Comparison of ENCODE assay signal across 8 cellular contexts in genomic region chr11:34650528-34650927, GRCh38. TPM values are rescaled to one million over a fixed set of nuclear protein-coding genes. Genes with fewer than 3 reads are reported as not detected.
DNase-seq lines count a peak whose midpoint lies in the region; ATAC-seq and TF ChIP-seq lines count a peak whose summit lies in the region.

No MANE protein-coding gene starts in this region.

- peaks cover 68% of the 10 kb centered on the region for H3K27me3 Mint-ChIP-seq in activated naive CD8-positive, alpha-beta T cell treated with anti-CD3 and anti-CD28 coated beads, Interleukin-2, amount 50 U/mL, for 24 hours
- H3K27me3 Mint-ChIP-seq in glutamatergic neuron (ENCODE audit: unreplicated experiment), result no peaks in the 10 kb centered on the region

- peaks cover 59% of the 10 kb centered on the region for H3K4me1 Mint-ChIP-seq in activated naive CD8-positive, alpha-beta T cell treated with anti-CD3 and anti-CD28 coated beads, Interleukin-2, amount 50 U/mL, for 24 hours
- H3K4me1 Mint-ChIP-seq in glutamatergic neuron (ENCODE audit: low read depth, unreplicated experiment), result no peaks in the 10 kb centered on the region

- peak overlapping the region; percentile 34 for H3K4me3 Mint-ChIP-seq in activated naive CD8-positive, alpha-beta T cell treated with anti-CD3 and anti-CD28 coated beads, Interleukin-2, amount 50 U/mL, for 24 hours
- no peak overlapping the region for H3K4me3 Mint-ChIP-seq in glutamatergic neuron (ENCODE audit: unreplicated experiment)

- peak; percentile 91 for DNase-seq in GM12864 (ENCODE audit: low read depth)
- peak; percentile 26 for DNase-seq in SKM-1 (lab: John Stamatoyannopoulos, UW; ENCODE audit: unreplicated experiment)
- peak; percentile 77 for DNase-seq in activated naive CD8-positive, alpha-beta T cell treated with anti-CD3 and anti-CD28 coated beads, Interleukin-2, amount 50 U/mL, for 24 hours
- peak; percentile 12 to 48 (median 36) for DNase-seq in stimulated activated CD4-positive, alpha-beta T cell treated with anti-CD3 and anti-CD28 coated beads, TNF-alpha, amount 100 ng/mL, for 1 hour (ENCODE audit: low read depth in 3 of 3, low spot score in 1 of 3)
- DNase-seq in SHP77 treated with DMSO at 0.1 percent for 48 hours (lab: John Stamatoyannopoulos, UW), result no peak
- DNase-seq in glutamatergic neuron, result no peak
- no peak for DNase-seq in SHP77 (lab: John Stamatoyannopoulos, UW)

- TF ChIP-seq CTCF in GM12864 (IDR thresholded peaks at IDR 0.05; ENCODE audit: low read depth, low read length, missing control alignments) (no peak), glutamatergic neuron (IDR thresholded peaks at IDR 0.05; ENCODE audit: partially characterized antibody, unreplicated experiment) (no peak)

- no peaks in the 10 kb centered on the region for H3K36me3 Mint-ChIP-seq in activated naive CD8-positive, alpha-beta T cell treated with anti-CD3 and anti-CD28 coated beads, Interleukin-2, amount 50 U/mL, for 24 hours (ENCODE audit: low read depth)
- H3K36me3 Mint-ChIP-seq in glutamatergic neuron (ENCODE audit: unreplicated experiment), result no peaks in the 10 kb centered on the region

- ATAC-seq in HG02678 (IDR thresholded peaks at IDR 0.05; ENCODE audit: unreplicated experiment), result peak; percentile 91
- peak; percentile 94 for ATAC-seq in activated naive CD8-positive, alpha-beta T cell treated with anti-CD3 and anti-CD28 coated beads, Interleukin-2, amount 50 U/mL, for 24 hours

- peak overlapping the region; percentile 79 for H3K27ac Mint-ChIP-seq in activated naive CD8-positive, alpha-beta T cell treated with anti-CD3 and anti-CD28 coated beads, Interleukin-2, amount 50 U/mL, for 24 hours
- no peak overlapping the region for H3K27ac Mint-ChIP-seq in glutamatergic neuron (ENCODE audit: unreplicated experiment)

- no peaks in the 10 kb centered on the region for H3K9me3 Mint-ChIP-seq in activated naive CD8-positive, alpha-beta T cell treated with anti-CD3 and anti-CD28 coated beads, Interleukin-2, amount 50 U/mL, for 24 hours
- peaks cover 2% of the 10 kb centered on the region for H3K9me3 Mint-ChIP-seq in glutamatergic neuron (ENCODE audit: unreplicated experiment)

- no peak overlapping the region for H3K4me3 ChIP-seq in GM12864 (ENCODE audit: low read depth, low read length)

RNA-seq across cellular contexts. Expression of gene EHF, which starts 29.6 kb away (rescaled TPM):
- not detected for total RNA-seq in glutamatergic neuron (ENCODE audit: unreplicated experiment)

Comparison
In these comparisons a context has a peak if more than half of its experiments do, and no peak if none do; other contexts are left out.
1. DNase-seq: peak in GM12864 (single experiment), SKM-1 (single experiment), activated naive CD8-positive, alpha-beta T cell treated with anti-CD3 and anti-CD28 coated beads, Interleukin-2, amount 50 U/mL, for 24 hours (single experiment) and stimulated activated CD4-positive, alpha-beta T cell treated with anti-CD3 and anti-CD28 coated beads, TNF-alpha, amount 100 ng/mL, for 1 hour (3 of 3); none in SHP77 treated with DMSO at 0.1 percent for 48 hours (single experiment), glutamatergic neuron (single experiment) and SHP77 (0 of 2).